ENCODE assay signal across 1 cellular context in the genomic region with DNA sequence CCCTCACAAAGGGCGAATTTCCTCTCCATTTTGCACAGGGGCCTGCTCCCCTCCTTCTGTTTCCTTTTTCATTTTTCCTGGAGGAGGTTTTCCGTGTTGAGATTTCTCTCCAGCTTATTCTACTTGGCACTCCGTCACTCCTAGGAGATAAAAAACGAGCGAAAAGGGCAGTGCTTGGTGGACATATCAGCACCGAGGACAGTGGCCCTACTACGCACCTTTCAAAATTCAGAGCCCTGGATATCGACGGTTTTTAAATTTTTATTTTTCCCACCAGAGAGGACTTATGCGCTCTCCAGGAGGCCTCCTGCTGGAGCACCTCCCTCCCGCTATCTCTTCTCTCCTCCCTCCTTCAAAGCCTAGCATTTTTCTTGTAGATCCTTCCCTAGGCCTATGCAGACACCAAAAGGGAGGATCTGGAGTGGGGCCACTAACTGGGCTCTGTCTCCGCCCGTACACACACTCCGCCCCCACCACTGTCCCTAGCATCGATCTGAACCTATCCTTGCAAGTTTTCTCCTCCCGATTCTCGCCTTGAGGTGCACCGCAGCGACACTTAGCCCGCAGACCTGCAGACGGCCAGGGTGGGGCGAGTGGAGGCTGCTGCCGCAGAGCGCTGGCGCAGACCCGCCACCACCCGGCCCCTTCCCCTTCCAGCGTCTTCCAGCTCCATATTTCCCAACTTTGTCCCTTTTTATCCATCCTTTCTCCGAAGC.
TF ChIP-seq lines count a peak whose summit lies in the region.

No MANE protein-coding gene starts in this region.

TF ChIP-seq in K562, 482 proteins besides CTCF, POLR2A, EP300 and RAD21:
- no peak for TF ChIP-seq IRF2 (CRISPR knock-in tag; IDR thresholded peaks at IDR 0.05)
- TF ChIP-seq ZKSCAN1 (IDR thresholded peaks at IDR 0.05; ENCODE audit: low read depth, low read length) = peak; percentile 69; the same call in 1 of the 2 replicates
